ENCODE assay signal across 8 cellular contexts in genomic region chr19:16324384-16325160, GRCh38. TPM values are rescaled to one million over a fixed set of nuclear protein-coding genes. Genes with fewer than 3 reads are reported as not detected.
A peak's percentile ranks its signal among the peaks of the same experiment; 100 is the strongest.
DNase-seq lines count a peak whose midpoint lies in the region; ATAC-seq and TF ChIP-seq lines count a peak whose summit lies in the region.

Gene KLF2 (plus strand): TSS chr19:16324826. CDS start chr19:16324924, 98 bp downstream.

- peaks cover 33% of the 10 kb centered on the region for H3K4me1 ChIP-seq in lower lobe of right lung

- ATAC-seq in HG02938 (IDR thresholded peaks at IDR 0.05; ENCODE audit: unreplicated experiment) = peak; percentile 51
- peak; percentile 86 to 91 for ATAC-seq in lower lobe of right lung

- peak in 2 of 56 donors; percentile 3 to 4 for TF ChIP-seq CTCF in dorsolateral prefrontal cortex (IDR thresholded peaks at IDR 0.05 in 54 of 56, conservative IDR thresholded peaks at IDR 0.05 in 2 of 56; ENCODE audit: low read depth in 1 of 56, partially characterized antibody in 56 of 56)
- peak; percentile 3 for TF ChIP-seq CTCF in lower lobe of right lung (IDR thresholded peaks at IDR 0.05)

- H3K27me3 ChIP-seq in dorsolateral prefrontal cortex (peaks cover 0 to 11% (median 0%) of the 10 kb centered on the region in 45 donors), lower lobe of right lung (ENCODE audit: low read depth) (no peaks in the 10 kb centered on the region)

- H3K36me3 ChIP-seq in lower lobe of right lung = peaks cover 26% of the 10 kb centered on the region

- peak within 1 kb of the TSS; percentile 34 to 76 (median 65) for H3K4me3 ChIP-seq in dorsolateral prefrontal cortex
- peak within 1 kb of the TSS; percentile 82 for H3K4me3 ChIP-seq in lower lobe of right lung

- no peaks in the 10 kb centered on the region for H3K9me3 ChIP-seq in lower lobe of right lung

- H3K27ac ChIP-seq in dorsolateral prefrontal cortex (peak within 1 kb of the TSS in 54 of 59 donors; percentile 33 to 94 (median 83)), lower lobe of right lung (peak within 1 kb of the TSS; percentile 98)

- DNase-seq in NCI-H524 (lab: John Stamatoyannopoulos, UW) (peak; percentile 5 to 32), NCI-H524 treated with DMSO at 0.1 percent for 48 hours (lab: John Stamatoyannopoulos, UW) (no peak), NCI-H2227 (lab: John Stamatoyannopoulos, UW; ENCODE audit: unreplicated experiment) (peak; percentile 75), dorsolateral prefrontal cortex (peak; percentile 39 to 85 (median 63)), lower lobe of right lung (peak; percentile 96)
- DNase-seq in activated CD4-positive, alpha-beta T cell treated with anti-CD3 and anti-CD28 coated beads, Interleukin-2, amount 50 U/mL, for 4 hours = peak; percentile 85 to 86
- peak; percentile 71 to 80 for DNase-seq in stimulated activated CD4-positive, alpha-beta T cell treated with anti-CD3 and anti-CD28 coated beads, Interleukin-4, amount 100 ng/mL, for 48 hours (ENCODE audit: low read depth in 2 of 2)

- intact Hi-C loops in dorsolateral prefrontal cortex (cut with DNase I) = loop anchor here in 1 of 2 donors (5.0 kb wide), 2 partner anchors 42 to 72 kb away; no protein-coding TSS in a partner anchor
- intact Hi-C loops in lower lobe of right lung (cut with DNase I) = no loop called here

RNA-seq across cellular contexts. Expression of gene KLF2, which starts in this region (rescaled TPM):
- total RNA-seq in dorsolateral prefrontal cortex = 10 to 100 TPM in 102 of 120 experiments, 1 to 10 TPM in 18; 5.2 to 50.8 (median 15.6) TPM
- total RNA-seq in lower lobe of right lung = 137 TPM
